11 cellular contexts compared by ENCODE assay signal in the genomic region with DNA sequence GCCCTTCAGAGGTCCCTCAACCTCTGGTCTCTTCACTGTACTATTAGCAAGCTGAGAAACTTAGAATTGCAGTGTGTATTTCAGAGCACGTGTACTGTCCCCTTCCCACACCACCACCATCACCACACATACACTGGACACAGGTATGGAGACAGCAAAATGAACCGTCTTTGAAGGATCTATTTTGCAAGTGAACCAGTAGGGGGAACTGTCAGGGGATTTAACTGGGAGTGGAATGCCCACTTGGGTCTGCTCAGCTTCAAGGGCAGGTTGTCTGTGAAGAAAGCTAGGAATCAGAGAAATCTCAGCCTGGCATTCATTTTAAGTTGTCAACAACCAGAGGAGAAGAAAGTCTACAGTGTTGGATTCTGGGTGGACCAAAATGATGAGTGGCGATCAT.
DNase-seq lines count a peak whose midpoint lies in the region; ATAC-seq, FAIRE-seq and TF ChIP-seq lines count a peak whose summit lies in the region.
"Had no signal": no experiment of that assay in that cellular context is flagged by ENCODE, and none has a peak within 500 bp of the region (broad histone marks: within the 10 kb centered on the region; RNA-seq: fewer than 3 reads in every experiment).

No MANE protein-coding gene starts in this region.

- H3K4me2 ChIP-seq in H1 (ENCODE audit: insufficient read depth in 1 of 2, low read depth in 2 of 2, low read length in 2 of 2) (no peak overlapping the region), osteoblast (ENCODE audit: insufficient read depth, low read length) (no peak overlapping the region)

- CTCF ChIA-PET in H1 (lab: Charles Lee; ENCODE audit: partially characterized antibody): interaction anchor here (0.7 to 3.6 kb wide), 29 partner anchors 9 to 478 kb away, joined by 3 to 21 read pairs (median 4); no protein-coding TSS in a partner anchor

- H2AFZ ChIP-seq in H1 (ENCODE audit: low read length): no peak overlapping the region
- H2AFZ ChIP-seq in osteoblast (ENCODE audit: low read length): no peak overlapping the region

- FAIRE-seq in H1 (lab: Jason Lieb, UNC): peak; percentile 71

- H2AK5ac ChIP-seq in H1 (ENCODE audit: low read depth, low read length): no peak overlapping the region

- no peak overlapping the region for H3K27ac ChIP-seq in H1 (ENCODE audit: low read depth, low read length)
- H3K27ac ChIP-seq in osteoblast (ENCODE audit: low read depth, low read length): no peak overlapping the region

- H3K4me3 ChIP-seq in H1 (ENCODE audit: extremely low read depth in 1 of 4, insufficient read depth in 2 of 4, low read depth in 3 of 4, low read length in 4 of 4) (no peak overlapping the region), osteoblast (ENCODE audit: insufficient read depth, low read length) (no peak overlapping the region)

- no peak overlapping the region for H2BK12ac ChIP-seq in H1 (ENCODE audit: low read depth, low read length)

- H3K14ac ChIP-seq in H1 (ENCODE audit: insufficient read length): no peak overlapping the region

- H3K9ac ChIP-seq in H1 (replicated peaks in 1 of 4; ENCODE audit: extremely low read depth in 1 of 4, low read depth in 3 of 4, low read length in 3 of 4): no peak overlapping the region

- H3K36me3 ChIP-seq in H1 (ENCODE audit: control insufficient read depth in 2 of 4, insufficient read depth in 4 of 4, low read length in 3 of 4) (no peaks in the 10 kb centered on the region), osteoblast (ENCODE audit: insufficient read depth, low read length) (no peaks in the 10 kb centered on the region)

- DNase-seq in NCI-H748 (lab: John Stamatoyannopoulos, UW; ENCODE audit: unreplicated experiment) (peak; percentile 9), NCI-H748 treated with DMSO at 0.1 percent for 48 hours (lab: John Stamatoyannopoulos, UW) (no peak), NCI-H226 (peak; percentile 4), H1 (ENCODE audit: low read depth in 1 of 2, low spot score in 2 of 2) (no peak), osteoblast (ENCODE audit: insufficient read length, low spot score, missing footprints) (peak; percentile 25)
- no peak for DNase-seq in activated CD4-positive, alpha-beta T cell treated with anti-CD3 and anti-CD28 coated beads for 4 hours
- DNase-seq: activated CD4-positive, alpha-beta T cell treated with anti-CD3 and anti-CD28 coated beads for 36 hours; amygdala; RPMI8226 had no signal

- TF ChIP-seq POLR2A in H1 (IDR thresholded peaks at IDR 0.05; ENCODE audit: control extremely low read depth in 1 of 2, low read depth in 2 of 2, low read length in 2 of 2): no peak

- ATAC-seq in HG03095 (IDR thresholded peaks at IDR 0.05; ENCODE audit: unreplicated experiment): no peak
- ATAC-seq in GM18870 (IDR thresholded peaks at IDR 0.05; ENCODE audit: unreplicated experiment): no peak
- ATAC-seq: activated CD4-positive, alpha-beta T cell treated with anti-CD3 and anti-CD28 coated beads for 36 hours had no signal

- no peaks in the 10 kb centered on the region; the same call in 1 of the 2 replicates for H3K23me2 ChIP-seq in H1 (ENCODE audit: low read depth, low read length)

- H4K8ac ChIP-seq in H1 (ENCODE audit: extremely low read depth, insufficient read depth, low read length): no peak overlapping the region

- peak; percentile 14 to 68 (median 57) for TF ChIP-seq CTCF in H1 (IDR thresholded peaks at IDR 0.05; ENCODE audit: control extremely low read depth in 1 of 3, insufficient read depth in 1 of 3, low read depth in 1 of 3, low read length in 3 of 3)
- peak; percentile 15 for TF ChIP-seq CTCF in osteoblast (IDR thresholded peaks at IDR 0.05; ENCODE audit: extremely low read depth, low read depth, low read length)

- H2BK5ac ChIP-seq in H1 (ENCODE audit: low read depth, low read length): no peak overlapping the region

- WGBS in H1 (ENCODE audit: extremely low coverage in 1 of 2, insufficient coverage in 1 of 2, insufficient read length in 1 of 2, insufficient replicate concordance in 2 of 2, low coverage in 1 of 2, low lambda C conversion rate in 2 of 2, missing lambda C conversion rate in 1 of 2), 2 experiments: 80% methylated on average over 3 of the region's 3 CpGs; no CpG with 5 or more reads in 1 of the 2 experiments

- POLR2A ChIA-PET in H1 (lab: Charles Lee; ENCODE audit: partially characterized antibody): no interaction called here

- H3K79me1 ChIP-seq in H1 (ENCODE audit: low read depth, low read length): no peaks in the 10 kb centered on the region

- no peak overlapping the region for H2BK120ac ChIP-seq in H1 (replicated peaks; ENCODE audit: low read depth, low read length)

- no peak overlapping the region for H2BK20ac ChIP-seq in H1 (ENCODE audit: low read length)

- H4K20me1 ChIP-seq in H1 (replicated peaks in 1 of 2; ENCODE audit: control insufficient read depth in 1 of 2, insufficient read depth in 2 of 2, low read length in 2 of 2): peaks cover 1 to 2% of the 10 kb centered on the region in 2 experiments
- no peaks in the 10 kb centered on the region for H4K20me1 ChIP-seq in osteoblast (ENCODE audit: insufficient read depth, low read length)

- H3K79me2 ChIP-seq in H1 (ENCODE audit: control insufficient read depth in 1 of 2, insufficient read depth in 2 of 2, low read length in 2 of 2) (no peaks in the 10 kb centered on the region), osteoblast (ENCODE audit: insufficient read depth, low read length) (no peaks in the 10 kb centered on the region)

- H3K9me3 ChIP-seq in H1 (ENCODE audit: insufficient read depth in 2 of 2, low read depth in 1 of 2, low read length in 1 of 2) (no peaks in the 10 kb centered on the region), osteoblast (ENCODE audit: low read depth, low read length) (no peaks in the 10 kb centered on the region)

- no peak overlapping the region for H3K4ac ChIP-seq in H1 (replicated peaks; ENCODE audit: insufficient read length, low read depth, low read length)

- no peak overlapping the region for H4K91ac ChIP-seq in H1 (replicated peaks; ENCODE audit: insufficient read length, low read length)

- H3K23ac ChIP-seq in H1 (ENCODE audit: insufficient read length): no peak overlapping the region

- no peak overlapping the region for H3K56ac ChIP-seq in H1 (replicated peaks; ENCODE audit: insufficient read length, low read depth, low read length)

- peak; percentile 60 to 73 for TF ChIP-seq RAD21 in H1 (IDR thresholded peaks at IDR 0.05 in 1 of 2, conservative IDR thresholded peaks at IDR 0.05 in 1 of 2; ENCODE audit: low read depth in 2 of 2, low read length in 2 of 2)

- no peak overlapping the region for H4K5ac ChIP-seq in H1 (ENCODE audit: insufficient read length, low read depth, low read length)

- H3K4me1 ChIP-seq in H1 (replicated peaks in 1 of 4; ENCODE audit: control insufficient read depth in 3 of 4, insufficient read depth in 4 of 4, low read length in 3 of 4) (peaks cover 0 to 2% (median 0%) of the 10 kb centered on the region in 4 experiments; a peak in 1 of 7 replicates), osteoblast (ENCODE audit: insufficient read depth, low read length) (peaks cover 26% of the 10 kb centered on the region)

- no peaks in the 10 kb centered on the region for H3K27me3 ChIP-seq in H1 (replicated peaks in 1 of 4; ENCODE audit: control insufficient read depth in 3 of 4, extremely low read depth in 1 of 4, insufficient read depth in 3 of 4, low read length in 3 of 4)
- no peaks in the 10 kb centered on the region for H3K27me3 ChIP-seq in osteoblast (ENCODE audit: insufficient read depth, low read length)

- no peak overlapping the region; the same call in 1 of the 2 replicates for H3K18ac ChIP-seq in H1 (ENCODE audit: extremely low read depth, low read length)

- H2BK15ac ChIP-seq in H1 (ENCODE audit: low read length): no peak overlapping the region

- no peak for TF ChIP-seq EP300 in H1 (IDR thresholded peaks at IDR 0.05; ENCODE audit: borderline replicate concordance in 1 of 2, low read depth in 2 of 2, low read length in 2 of 2)

TF ChIP-seq in H1, 55 proteins besides CTCF, POLR2A, EP300 and RAD21:
- TF ChIP-seq TEAD4 (IDR thresholded peaks at IDR 0.05; ENCODE audit: low read depth, low read length): peak; percentile 14; the same call in 1 of the 2 replicates
- no peak for TF ChIP-seq CHD1 (IDR thresholded peaks at IDR 0.05; ENCODE audit: low read depth, low read length)
TF ChIP-seq in H1: peak in this region for 1.

Comparison
In these comparisons a context has a peak if more than half of its experiments do, and no peak if none do; other contexts are left out.
1. DNase-seq: peak in NCI-H748 (single experiment), NCI-H226 (single experiment) and osteoblast (single experiment); none in NCI-H748 treated with DMSO at 0.1 percent for 48 hours (single experiment), H1 (0 of 2) and activated CD4-positive, alpha-beta T cell treated with anti-CD3 and anti-CD28 coated beads for 4 hours (0 of 2).